In genomic region chr1:227944931-227945890, GRCh38 we compare ENCODE assay signal across 1 cellular context.
TF ChIP-seq lines count a peak whose summit lies in the region.

No MANE protein-coding gene starts in this region.

TF ChIP-seq in HepG2, 621 proteins besides CTCF, POLR2A, EP300 and RAD21:
- no peak for TF ChIP-seq ARID3A (IDR thresholded peaks at IDR 0.05; ENCODE audit: low read depth, low read length)
